ENCODE assay signal across 1 cellular context in genomic region chr14:31229638-31230229, GRCh38.
A peak's percentile ranks its signal among the peaks of the same experiment; 100 is the strongest.
TF ChIP-seq lines count a peak whose summit lies in the region.

No MANE protein-coding gene starts in this region.

TF ChIP-seq in HepG2, 621 proteins besides CTCF, POLR2A, EP300 and RAD21 (continued from another document and continues in another):
- TF ChIP-seq U2AF2 (IDR thresholded peaks at IDR 0.05; ENCODE audit: low read depth, low read length) = 0 out of 2 replicates have a peak, but pooled peaks have one; percentile 42
- TF ChIP-seq THYN1 (CRISPR knock-in tag; IDR thresholded peaks at IDR 0.05; ENCODE audit: borderline replicate concordance, low read depth) = peak; percentile 88; the same call in 1 of the 2 replicates
- TF ChIP-seq ZNF326 (CRISPR knock-in tag; IDR thresholded peaks at IDR 0.05; ENCODE audit: borderline replicate concordance) = no peak
- TF ChIP-seq ADNP (CRISPR knock-in tag; IDR thresholded peaks at IDR 0.05) = peak; percentile 88
- TF ChIP-seq KLF11 (CRISPR knock-in tag; IDR thresholded peaks at IDR 0.05) = peak; percentile 98
- peak; percentile 97 for TF ChIP-seq SMARCC2 (IDR thresholded peaks at IDR 0.05)
- 0 out of 2 replicates have a peak, but pooled peaks have one; percentile 60 for TF ChIP-seq SIN3B (IDR thresholded peaks at IDR 0.05; ENCODE audit: low read length)
- TF ChIP-seq ZNF780A (CRISPR knock-in tag; IDR thresholded peaks at IDR 0.05) = peak; percentile 99
- TF ChIP-seq CHD4 (IDR thresholded peaks at IDR 0.05; ENCODE audit: borderline replicate concordance, low read length) = peak; percentile 68; the same call in 1 of the 2 replicates
- TF ChIP-seq SALL2 (CRISPR knock-in tag; IDR thresholded peaks at IDR 0.05) = peak; percentile 99
- peak; percentile 96 for TF ChIP-seq ZNF17 (CRISPR knock-in tag; IDR thresholded peaks at IDR 0.05)
- peak; percentile 100 for TF ChIP-seq SALL1 (CRISPR knock-in tag; IDR thresholded peaks at IDR 0.05)
- TF ChIP-seq ZNF576 (CRISPR knock-in tag; IDR thresholded peaks at IDR 0.05) = no peak; the same call in 1 of the 2 replicates
- TF ChIP-seq EHMT2 (IDR thresholded peaks at IDR 0.05; ENCODE audit: borderline replicate concordance, low read depth, low read length) = peak; percentile 98; the same call in 1 of the 2 replicates
- peak; percentile 95 for TF ChIP-seq DRAP1 (CRISPR knock-in tag; IDR thresholded peaks at IDR 0.05)
- no peak for TF ChIP-seq TERF1 (CRISPR knock-in tag; IDR thresholded peaks at IDR 0.05)
- TF ChIP-seq JUN (CRISPR knock-in tag; IDR thresholded peaks at IDR 0.05) = peak; percentile 100
- TF ChIP-seq IKZF1 (IDR thresholded peaks at IDR 0.05) = no peak
- TF ChIP-seq MEF2D (CRISPR knock-in tag; IDR thresholded peaks at IDR 0.05) = peak; percentile 100
- TF ChIP-seq NFAT5 (CRISPR knock-in tag; IDR thresholded peaks at IDR 0.05) = peak; percentile 57; the same call in 1 of the 2 replicates
- peak; percentile 99 for TF ChIP-seq TIGD3 (CRISPR knock-in tag; IDR thresholded peaks at IDR 0.05; ENCODE audit: borderline replicate concordance)
- TF ChIP-seq ZNF207 (IDR thresholded peaks at IDR 0.05; ENCODE audit: borderline replicate concordance) = no peak
- TF ChIP-seq CREM (IDR thresholded peaks at IDR 0.05) = peak; percentile 99
- TF ChIP-seq CREM (CRISPR knock-in tag; IDR thresholded peaks at IDR 0.05) = peak; percentile 16; the same call in 1 of the 2 replicates
- TF ChIP-seq ZNF362 (CRISPR knock-in tag; IDR thresholded peaks at IDR 0.05; ENCODE audit: borderline replicate concordance) = peak; percentile 94
- peak; percentile 100 for TF ChIP-seq FOXA3 (CRISPR knock-in tag; IDR thresholded peaks at IDR 0.05)
- TF ChIP-seq CEBPG (CRISPR knock-in tag; IDR thresholded peaks at IDR 0.05) = peak; percentile 100
- TF ChIP-seq ZNF503 (CRISPR knock-in tag; IDR thresholded peaks at IDR 0.05) = peak; percentile 100
- no peak; the same call in 1 of the 2 replicates for TF ChIP-seq NR1H2 (CRISPR knock-in tag; IDR thresholded peaks at IDR 0.05; ENCODE audit: borderline replicate concordance, low read depth)
- TF ChIP-seq THAP8 (CRISPR knock-in tag; IDR thresholded peaks at IDR 0.05; ENCODE audit: borderline replicate concordance) = no peak
- no peak; the same call in 1 of the 2 replicates for TF ChIP-seq HDAC6 (IDR thresholded peaks at IDR 0.05; ENCODE audit: low read depth, low read length)
- TF ChIP-seq TRIM24 (CRISPR knock-in tag; IDR thresholded peaks at IDR 0.05) = peak; percentile 100
- TF ChIP-seq MED1 (CRISPR knock-in tag; IDR thresholded peaks at IDR 0.05) = peak; percentile 100
- peak; percentile 65; the same call in 1 of the 2 replicates for TF ChIP-seq TAF1 (CRISPR knock-in tag; IDR thresholded peaks at IDR 0.05)
- TF ChIP-seq CEBPZ (IDR thresholded peaks at IDR 0.05; ENCODE audit: low read length) = no peak
- TF ChIP-seq ZNF354B (CRISPR knock-in tag; IDR thresholded peaks at IDR 0.05) = peak; percentile 92; the same call in 1 of the 2 replicates
- TF ChIP-seq RFX1 (IDR thresholded peaks at IDR 0.05) = no peak
- peak; percentile 95; the same call in 1 of the 2 replicates for TF ChIP-seq CSRNP2 (CRISPR knock-in tag; conservative IDR thresholded peaks at IDR 0.05; ENCODE audit: low read depth)
- peak; percentile 89; the same call in 1 of the 2 replicates for TF ChIP-seq ZNF3 (CRISPR knock-in tag; IDR thresholded peaks at IDR 0.05)
- TF ChIP-seq IRX3 (CRISPR knock-in tag; IDR thresholded peaks at IDR 0.05; ENCODE audit: borderline replicate concordance, low read depth) = peak; percentile 87; the same call in 1 of the 2 replicates
- TF ChIP-seq HNF4A (CRISPR knock-in tag; IDR thresholded peaks at IDR 0.05) = peak; percentile 100
- no peak; the same call in none of the 2 replicates for TF ChIP-seq ZNF740 (CRISPR knock-in tag; IDR thresholded peaks at IDR 0.05)
